In the genomic region with DNA sequence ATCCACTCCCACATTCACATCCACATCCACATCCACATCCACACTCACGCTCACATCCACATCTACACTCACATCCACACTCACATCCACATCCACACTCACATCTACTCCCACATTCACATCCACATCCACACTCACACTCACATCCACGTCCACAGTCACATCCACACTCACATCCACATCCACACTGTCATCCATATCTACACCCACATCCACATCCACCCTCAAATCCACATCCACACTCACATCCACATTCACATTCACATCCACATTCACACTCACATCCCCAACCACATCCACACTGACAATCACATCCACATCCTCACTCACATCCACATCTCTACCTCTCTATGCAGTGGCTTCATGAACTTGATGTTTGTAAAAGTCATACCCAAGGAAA, we compare ENCODE assay signal across 37 cellular contexts.
"Had no signal": no experiment of that assay in that cellular context is flagged by ENCODE, and none has a peak within 500 bp of the region (broad histone marks: within the 10 kb centered on the region; RNA-seq: fewer than 3 reads in every experiment).

No MANE protein-coding gene starts in this region.

- H3K4me1 ChIP-seq: adrenal gland, ascending aorta had no signal

- H3K27ac ChIP-seq: adrenal gland, ascending aorta, cardiac muscle cell, VCaP had no signal

- ATAC-seq: activated CD8-positive, alpha-beta T cell treated with anti-CD3 and anti-CD28 coated beads for 36 hours; activated naive CD4-positive, alpha-beta T cell treated with anti-CD3 and anti-CD28 coated beads, Interleukin-2, amount 50 U/mL, for 72 hours; activated T-cell treated with anti-CD3 and anti-CD28 coated beads, Interleukin-2, amount 50 U/mL, for 4 hours; activated T-cell treated with anti-CD3 and anti-CD28 coated beads, Interleukin-2, amount 50 U/mL, for 72 hours; activated T-helper 17 cell treated with anti-CD3 and anti-CD28 coated beads, Interleukin-2, amount 50 U/mL, for 72 hours had no signal

- H3K27me3 ChIP-seq: ascending aorta had no signal

- H3K4me3 Mint-ChIP-seq: activated B cell treated with CpG ODN at 0.5 μM for 24 hours; activated CD4-positive, alpha-beta memory T cell treated with anti-CD3 and anti-CD28 coated beads for 36 hours; activated CD4-positive, alpha-beta T cell treated with anti-CD3 and anti-CD28 coated beads, Interleukin-2, amount 10 ng/mL, durations not matched to agents 24 days and 14 days; activated CD8-positive, alpha-beta T cell treated with anti-CD3 and anti-CD28 coated beads for 36 hours; activated naive CD4-positive, alpha-beta T cell treated with anti-CD3 and anti-CD28 coated beads for 36 hours; activated naive CD8-positive, alpha-beta T cell treated with anti-CD3 and anti-CD28 coated beads for 36 hours; activated T-cell treated with anti-CD3 and anti-CD28 coated beads, Interleukin-2, amount 50 U/mL, for 4 hours; activated T-cell treated with anti-CD3 and anti-CD28 coated beads, Interleukin-2, amount 50 U/mL, for 72 hours; activated T-helper 1 cell treated with anti-CD3 and anti-CD28 coated beads, Interleukin-12 subunit alpha, Interleukin-12 subunit beta, Interleukin-2, Interleukin-4 antibody, amounts not matched to agents 30 ng/mL and 10 ng/mL and 1 ng/mL, durations not matched to agents 14 hours and 24 hours and 36 hours; activated T-helper 17 cell treated with anti-CD3 and anti-CD28 coated beads, Interleukin-2, amount 50 U/mL, for 72 hours; central memory CD8-positive, alpha-beta T cell; T-helper 1 cell treated with Interleukin-12 subunit alpha and Interleukin-12 subunit beta and Interleukin-4 antibody, amounts not matched to agents 30 μg/mL and 1 μg/mL, for 36 hours; T-helper 2 cell treated with Interferon-gamma antibody and Interleukin-4, amounts not matched to agents 5 μg/mL and 100 μg/mL, for 36 hours had no signal

- H3K27me3 Mint-ChIP-seq: activated B cell treated with CpG ODN at 0.5 μM for 24 hours; activated CD4-positive, alpha-beta memory T cell treated with anti-CD3 and anti-CD28 coated beads for 36 hours; activated CD4-positive, alpha-beta T cell treated with anti-CD3 and anti-CD28 coated beads, Interleukin-2, amount 10 ng/mL, durations not matched to agents 24 days and 14 days; activated T-helper 17 cell treated with anti-CD3 and anti-CD28 coated beads, Interleukin-2, amount 50 U/mL, for 72 hours; brain; central memory CD8-positive, alpha-beta T cell had no signal

- H3K27ac Mint-ChIP-seq: activated B cell treated with CpG ODN at 0.5 μM for 24 hours; activated CD4-positive, alpha-beta memory T cell treated with anti-CD3 and anti-CD28 coated beads for 36 hours; activated CD4-positive, alpha-beta T cell treated with anti-CD3 and anti-CD28 coated beads, Interleukin-2, amount 10 ng/mL, durations not matched to agents 24 days and 14 days; activated CD8-positive, alpha-beta T cell treated with anti-CD3 and anti-CD28 coated beads for 36 hours; activated naive CD4-positive, alpha-beta T cell treated with anti-CD3 and anti-CD28 coated beads for 36 hours; activated naive CD4-positive, alpha-beta T cell treated with anti-CD3 and anti-CD28 coated beads, Interleukin-2, amount 50 U/mL, for 72 hours; activated naive CD8-positive, alpha-beta T cell treated with anti-CD3 and anti-CD28 coated beads for 36 hours; activated T-cell treated with anti-CD3 and anti-CD28 coated beads, Interleukin-2, amount 50 U/mL, for 72 hours; activated T-helper 1 cell treated with anti-CD3 and anti-CD28 coated beads, Interleukin-12 subunit alpha, Interleukin-12 subunit beta, Interleukin-2, Interleukin-4 antibody, amounts not matched to agents 30 ng/mL and 10 ng/mL and 1 ng/mL, durations not matched to agents 14 hours and 24 hours and 36 hours; activated T-helper 17 cell treated with anti-CD3 and anti-CD28 coated beads, Interleukin-2, amount 50 U/mL, for 72 hours; T-helper 1 cell treated with Interleukin-12 subunit alpha and Interleukin-12 subunit beta and Interleukin-4 antibody, amounts not matched to agents 30 μg/mL and 1 μg/mL, for 36 hours; T-helper 2 cell treated with Interferon-gamma antibody and Interleukin-4, amounts not matched to agents 5 μg/mL and 100 μg/mL, for 36 hours had no signal

- H3K9me3 ChIP-seq: adrenal gland, ascending aorta had no signal

- H3K36me3 ChIP-seq: adrenal gland, ascending aorta, cardiac muscle cell had no signal

- FAIRE-seq: TTC549 had no signal

- H3K4me3 ChIP-seq: adrenal gland, ascending aorta, cardiac muscle cell had no signal

- DNase-seq: activated B cell treated with CpG ODN at 0.5 μM for 24 hours; activated CD4-positive, alpha-beta memory T cell treated with anti-CD3 and anti-CD28 coated beads for 36 hours; activated CD4-positive, alpha-beta T cell treated with anti-CD3 and anti-CD28 coated beads for 4 hours; activated CD4-positive, alpha-beta T cell treated with anti-CD3 and anti-CD28 coated beads, Interleukin-2, amount 10 ng/mL, durations not matched to agents 24 days and 14 days; activated CD4-positive, alpha-beta T cell treated with anti-CD3 and anti-CD28 coated beads, Interleukin-2, amount 50 U/mL, for 1 hour; activated CD4-positive, alpha-beta T cell treated with anti-CD3 and anti-CD28 coated beads, Interleukin-2, amount 50 U/mL, for 4 hours; activated CD4-positive, CD25-positive, alpha-beta regulatory T cell treated with anti-CD3 and anti-CD28 coated beads, Interleukin-2, amount 50 U/mL, for 72 hours; activated CD8-positive, alpha-beta memory T cell treated with anti-CD3 and anti-CD28 coated beads, Interleukin-2, amount 50 U/mL, for 4 hours; activated CD8-positive, alpha-beta T cell treated with anti-CD3 and anti-CD28 coated beads for 36 hours; activated effector memory CD4-positive, alpha-beta T cell treated with anti-CD3 and anti-CD28 coated beads, Interleukin-2, amount 50 U/mL, for 16 hours; activated gamma-delta T cell treated with Interleukin-2 at 50 U/mL for 16 hours; activated naive CD4-positive, alpha-beta T cell; activated naive CD4-positive, alpha-beta T cell treated with anti-CD3 and anti-CD28 coated beads for 36 hours; activated naive CD4-positive, alpha-beta T cell treated with anti-CD3 and anti-CD28 coated beads, Interleukin-2, amount 50 U/mL, for 16 hours; activated naive CD8-positive, alpha-beta T cell treated with anti-CD3 and anti-CD28 coated beads for 36 hours; activated T-cell treated with anti-CD3 and anti-CD28 coated beads for 4 hours; activated T-cell treated with anti-CD3 and anti-CD28 coated beads, Interleukin-2, amount 50 U/mL, for 1 hour; activated T-cell treated with anti-CD3 and anti-CD28 coated beads, Interleukin-2, amount 50 U/mL, for 4 hours; activated T-cell treated with anti-CD3 and anti-CD28 coated beads, Interleukin-2, amount 50 U/mL, for 72 hours; adrenal gland; amniotic stem cell; caudate nucleus; cerebellar nuclear complex; T-helper 1 cell; T-helper 2 cell; T-helper 9 cell had no signal

- H3K4me1 Mint-ChIP-seq: activated B cell treated with CpG ODN at 0.5 μM for 24 hours; activated CD4-positive, alpha-beta T cell treated with anti-CD3 and anti-CD28 coated beads, Interleukin-2, amount 10 ng/mL, durations not matched to agents 24 days and 14 days; activated naive CD8-positive, alpha-beta T cell treated with anti-CD3 and anti-CD28 coated beads for 36 hours; activated T-helper 17 cell treated with anti-CD3 and anti-CD28 coated beads, Interleukin-2, amount 50 U/mL, for 72 hours; central memory CD8-positive, alpha-beta T cell had no signal

- H3K36me3 Mint-ChIP-seq: activated CD4-positive, alpha-beta memory T cell treated with anti-CD3 and anti-CD28 coated beads for 36 hours; activated naive CD8-positive, alpha-beta T cell treated with anti-CD3 and anti-CD28 coated beads for 36 hours; brain had no signal

- H3K9me3 Mint-ChIP-seq: activated B cell treated with CpG ODN at 0.5 μM for 24 hours; activated CD4-positive, alpha-beta T cell treated with anti-CD3 and anti-CD28 coated beads, Interleukin-2, amount 10 ng/mL, durations not matched to agents 24 days and 14 days; activated naive CD4-positive, alpha-beta T cell treated with anti-CD3 and anti-CD28 coated beads for 36 hours; activated naive CD8-positive, alpha-beta T cell treated with anti-CD3 and anti-CD28 coated beads for 36 hours; activated T-cell treated with anti-CD3 and anti-CD28 coated beads, Interleukin-2, amount 50 U/mL, for 72 hours; brain had no signal
